In genomic region chr13:25775986-25776385, GRCh38 we compare ENCODE assay signal across 18 cellular contexts.
DNase-seq lines count a peak whose midpoint lies in the region; ATAC-seq and TF ChIP-seq lines count a peak whose summit lies in the region.
"Had no signal": no experiment of that assay in that cellular context is flagged by ENCODE, and none has a peak within 500 bp of the region (broad histone marks: within the 10 kb centered on the region; RNA-seq: fewer than 3 reads in every experiment).

No MANE protein-coding gene starts in this region.

- intact Hi-C loops in spleen (cut with DNase I; ENCODE audit: low total_unique reads) (no loop called here), breast epithelium (cut with DNase I; ENCODE audit: low total_unique reads) (no loop called here)

- no peaks in the 10 kb centered on the region for H3K79me1 ChIP-seq in neuronal stem cell (ENCODE audit: low read depth, low read length)

- WGBS in neuronal stem cell (ENCODE audit: extremely low coverage in 2 of 2, insufficient read length in 2 of 2, insufficient replicate concordance in 1 of 2), 2 donors: no CpG with 5 or more reads among the region's 4 CpGs
- WGBS in spleen, 5 donors: 63 to 79% (median 71%) methylated on average over 4 of the region's 4 CpGs

- H3K27ac ChIP-seq in BLaER1: no peak overlapping the region
- H3K27ac ChIP-seq in neuronal stem cell (replicated peaks; ENCODE audit: low read length): peak overlapping the region; percentile 47
- H3K27ac ChIP-seq in spleen: no peak overlapping the region
- no peak overlapping the region for H3K27ac ChIP-seq in breast epithelium

- H2BK15ac ChIP-seq in neuronal stem cell (ENCODE audit: low read length): no peak overlapping the region

- H3K4me3 ChIP-seq in BLaER1 (no peak overlapping the region), neuronal stem cell (ENCODE audit: low read length in 2 of 2) (no peak overlapping the region), spleen (no peak overlapping the region), breast epithelium (no peak overlapping the region)
- H3K4me3 ChIP-seq: BLaER1 treated with 17β-estradiol and CSF1 and Interleukin-3, amounts not matched to agents 10 nM and 100 nM had no signal

- H4K91ac ChIP-seq in neuronal stem cell (ENCODE audit: low read depth, low read length, poor library complexity): no peak overlapping the region

- TF ChIP-seq CTCF in spleen (IDR thresholded peaks at IDR 0.05 in 8 of 11, conservative IDR thresholded peaks at IDR 0.05 in 3 of 11) (no peak), breast epithelium (IDR thresholded peaks at IDR 0.05) (no peak)

- no peak overlapping the region for H3K14ac ChIP-seq in neuronal stem cell (ENCODE audit: low read length)

- peak; percentile 49 for DNase-seq in SK-MEL-5 (ENCODE audit: low read depth, low spot score)
- DNase-seq in islet precursor cell: peak; percentile 74
- DNase-seq in neuronal stem cell (ENCODE audit: low spot score): peak; percentile 39
- DNase-seq in spleen: no peak
- no peak for DNase-seq in breast epithelium (ENCODE audit: low spot score in 2 of 2)
- no peak for DNase-seq in activated CD4-positive, alpha-beta T cell treated with anti-CD3 and anti-CD28 coated beads for 48 hours
- DNase-seq: 8988T; AML-193; Calu3; CD4-positive, CD25-positive, alpha-beta regulatory T cell; DMS79 treated with DMSO at 0.1 percent for 48 hours; EL; HCEC 1CT; HFFc6 had no signal

- in situ Hi-C loops in SK-MEL-5 (cut with HindIII; ENCODE audit: low pct_unique_long_range_greater_than_20kb, low sequenced_read_pairs): no loop called here

- no peak overlapping the region for H2BK120ac ChIP-seq in neuronal stem cell (ENCODE audit: low read depth, low read length)

- no peak for TF ChIP-seq POLR2A in spleen (IDR thresholded peaks at IDR 0.05)
- TF ChIP-seq POLR2A in breast epithelium (IDR thresholded peaks at IDR 0.05): no peak

- H3K23ac ChIP-seq in neuronal stem cell (ENCODE audit: low read depth, low read length, poor library complexity): no peak overlapping the region

- H2BK12ac ChIP-seq in neuronal stem cell (ENCODE audit: low read length): no peak overlapping the region

- H4K8ac ChIP-seq in neuronal stem cell (ENCODE audit: low read depth, low read length): no peak overlapping the region

- no peaks in the 10 kb centered on the region for H4K20me1 ChIP-seq in BLaER1
- H4K20me1 ChIP-seq: BLaER1 treated with 17β-estradiol and CSF1 and Interleukin-3, amounts not matched to agents 10 nM and 100 nM had no signal

- no peak overlapping the region for H3K9ac ChIP-seq in BLaER1
- H3K9ac ChIP-seq in neuronal stem cell (ENCODE audit: low read depth, low read length, poor library complexity): no peak overlapping the region
- H3K9ac ChIP-seq: BLaER1 treated with 17β-estradiol and CSF1 and Interleukin-3, amounts not matched to agents 10 nM and 100 nM had no signal

- no peak overlapping the region for H2AK5ac ChIP-seq in neuronal stem cell (ENCODE audit: low read depth, low read length)

- no peak overlapping the region for H2BK5ac ChIP-seq in neuronal stem cell (ENCODE audit: low read length)

- peak overlapping the region; percentile 1; the same call in 1 of the 2 replicates for H3K4me2 ChIP-seq in BLaER1
- no peak overlapping the region for H3K4me2 ChIP-seq in neuronal stem cell (ENCODE audit: insufficient read depth, low read length, poor library complexity, severe bottlenecking)

- no peak overlapping the region for H3K18ac ChIP-seq in neuronal stem cell (ENCODE audit: low read length)

- ATAC-seq in GM21381 (IDR thresholded peaks at IDR 0.05; ENCODE audit: unreplicated experiment): no peak
- ATAC-seq: HepG2 had no signal

- no peak overlapping the region for H2AFZ ChIP-seq in neuronal stem cell (ENCODE audit: low read length)

- H3K9me3 ChIP-seq in BLaER1: no peaks in the 10 kb centered on the region
- no peaks in the 10 kb centered on the region for H3K9me3 ChIP-seq in neuronal stem cell (replicated peaks in 1 of 2; ENCODE audit: control insufficient read depth in 2 of 2, insufficient read depth in 1 of 2, low read depth in 1 of 2, low read length in 2 of 2)
- no peaks in the 10 kb centered on the region for H3K9me3 ChIP-seq in spleen
- H3K9me3 ChIP-seq in breast epithelium: no peaks in the 10 kb centered on the region

- H3K4me1 ChIP-seq in BLaER1 (peaks cover 57% of the 10 kb centered on the region), neuronal stem cell (ENCODE audit: control insufficient read depth in 2 of 2, insufficient read depth in 1 of 2, low read depth in 1 of 2, low read length in 2 of 2) (peaks cover 0 to 16% of the 10 kb centered on the region in 2 donors), spleen (no peaks in the 10 kb centered on the region), breast epithelium (no peaks in the 10 kb centered on the region)

- H3K36me3 ChIP-seq in BLaER1: no peaks in the 10 kb centered on the region
- H3K36me3 ChIP-seq in neuronal stem cell (replicated peaks in 1 of 2; ENCODE audit: control insufficient read depth in 2 of 2, insufficient read depth in 2 of 2, low read length in 2 of 2): no peaks in the 10 kb centered on the region
- H3K36me3 ChIP-seq in spleen: no peaks in the 10 kb centered on the region
- H3K36me3 ChIP-seq in breast epithelium: no peaks in the 10 kb centered on the region
- H3K36me3 ChIP-seq: BLaER1 treated with 17β-estradiol and CSF1 and Interleukin-3, amounts not matched to agents 10 nM and 100 nM had no signal

- H3K27me3 ChIP-seq in BLaER1 (no peaks in the 10 kb centered on the region), neuronal stem cell (ENCODE audit: control insufficient read depth in 3 of 3, insufficient read depth in 3 of 3, low read depth in 1 of 3, low read length in 3 of 3) (no peaks in the 10 kb centered on the region), spleen (replicated peaks in 1 of 7) (no peaks in the 10 kb centered on the region), breast epithelium (no peaks in the 10 kb centered on the region)

- no peak overlapping the region for H3K4ac ChIP-seq in neuronal stem cell (ENCODE audit: low read length)

Comparison
In these comparisons a context has a peak if more than half of its experiments do, and no peak if none do; other contexts are left out.
1. DNase-seq: peak in SK-MEL-5 (single experiment), islet precursor cell (single experiment) and neuronal stem cell (single experiment); none in spleen (single experiment), breast epithelium (0 of 2) and activated CD4-positive, alpha-beta T cell treated with anti-CD3 and anti-CD28 coated beads for 48 hours (single experiment).